Comparison of ENCODE assay signal across 25 cellular contexts in genomic region chr7:70091362-70091761, GRCh38.
"Had no signal": no experiment of that assay in that cellular context is flagged by ENCODE, and none has a peak within 500 bp of the region (broad histone marks: within the 10 kb centered on the region; RNA-seq: fewer than 3 reads in every experiment).

No MANE protein-coding gene starts in this region.

- H3K4me3 ChIP-seq: breast epithelium had no signal

- H3K27ac ChIP-seq: breast epithelium had no signal

- DNase-seq: activated CD4-positive, alpha-beta memory T cell treated with anti-CD3 and anti-CD28 coated beads, Interleukin-2, amount 10 ng/mL, durations not matched to agents 7 days and 5 days; activated CD4-positive, alpha-beta T cell treated with anti-CD3 and anti-CD28 coated beads for 1 hour; activated CD4-positive, alpha-beta T cell treated with anti-CD3 and anti-CD28 coated beads, Interleukin-2, amount 10 ng/mL, durations not matched to agents 7 days and 5 days; activated CD8-positive, alpha-beta memory T cell treated with anti-CD3 and anti-CD28 coated beads, Interleukin-2, amount 50 U/mL, for 4 hours; activated naive CD4-positive, alpha-beta T cell treated with anti-CD3 and anti-CD28 coated beads, Interleukin-2, amount 50 U/mL, for 16 hours; activated naive CD8-positive, alpha-beta T cell treated with anti-CD3 and anti-CD28 coated beads, Interleukin-2, amount 10 ng/mL, durations not matched to agents 7 days and 5 days; activated T-cell treated with anti-CD3 and anti-CD28 coated beads, Interleukin-2, amount 50 U/mL, for 1 hour; aorta; central memory CD4-positive, alpha-beta T cell; IMR-90; Kasumi-1; KBM-7; NCI-H1048; NCI-H1436; NCI-H1694 treated with DMSO at 0.1 percent for 48 hours; NCI-H2081; NCI-H510A treated with DMSO at 0.1 percent for 48 hours; NCI-H774; NK-92 treated with Interleukin-12 subunit alpha and Interleukin-12 subunit beta, amount 100 ng/mL, for 24 hours; PC-3; SHP77 treated with DMSO at 0.1 percent for 48 hours; T-helper 17 cell; T-helper 9 cell had no signal

- H3K36me3 ChIP-seq: breast epithelium had no signal

- ATAC-seq: PC-3, T-helper 17 cell, WTC11 had no signal

- H3K27me3 ChIP-seq: breast epithelium had no signal
